In genomic region chr6:53033764-53034163, GRCh38 we compare ENCODE assay signal across 16 cellular contexts. TPM values are rescaled to one million over a fixed set of nuclear protein-coding genes. Genes with fewer than 3 reads are reported as not detected.
DNase-seq lines count a peak whose midpoint lies in the region; ATAC-seq and TF ChIP-seq lines count a peak whose summit lies in the region.
"Had no signal": no experiment of that assay in that cellular context is flagged by ENCODE, and none has a peak within 500 bp of the region (broad histone marks: within the 10 kb centered on the region; RNA-seq: fewer than 3 reads in every experiment).

No MANE protein-coding gene starts in this region.

- peaks cover 57% of the 10 kb centered on the region for H3K36me3 Mint-ChIP-seq in HFFc6 (ENCODE audit: low read depth)

- no peak overlapping the region for H3K4me3 Mint-ChIP-seq in HFFc6
- H3K4me3 Mint-ChIP-seq: activated T-cell treated with anti-CD3 and anti-CD28 coated beads, Interleukin-2, amount 50 U/mL, for 72 hours; CD4-positive, alpha-beta memory T cell had no signal

- no peak overlapping the region for H3K4me3 ChIP-seq in skeletal muscle tissue (ENCODE audit: low read length in 3 of 3)
- H3K4me3 ChIP-seq: SJSA1 had no signal

- no peaks in the 10 kb centered on the region for H3K9me3 Mint-ChIP-seq in HFFc6
- H3K9me3 Mint-ChIP-seq: activated T-cell treated with anti-CD3 and anti-CD28 coated beads, Interleukin-2, amount 50 U/mL, for 72 hours; CD4-positive, alpha-beta memory T cell had no signal

- peak; percentile 39 for DNase-seq in HFFc6
- DNase-seq in dermis blood vessel endothelial cell, result peak; percentile 60
- peak; percentile 25 for DNase-seq in kidney tubule cell (ENCODE audit: low spot score)
- DNase-seq in NCI-H510A (lab: John Stamatoyannopoulos, UW), result no peak
- DNase-seq in A172 (ENCODE audit: low spot score), result no peak
- DNase-seq: activated T-cell treated with anti-CD3 and anti-CD28 coated beads, Interleukin-2, amount 50 U/mL, for 72 hours; CD4-positive, alpha-beta memory T cell; cerebellar nuclear complex; mesendoderm; NCI-H1105; NCI-H524; WERI-Rb-1 had no signal

- no peak overlapping the region for H3K9ac ChIP-seq in skeletal muscle tissue (ENCODE audit: low read depth in 1 of 3, low read length in 3 of 3)

- TF ChIP-seq CTCF in HFFc6 (IDR thresholded peaks at IDR 0.05), result no peak

- peaks cover 13 to 24% (median 20%) of the 10 kb centered on the region in 3 donors for H3K4me1 ChIP-seq in skeletal muscle tissue (ENCODE audit: control insufficient read depth in 3 of 3, insufficient read depth in 3 of 3, low read length in 3 of 3)

- H3K36me3 ChIP-seq in skeletal muscle tissue (ENCODE audit: control insufficient read depth in 3 of 3, insufficient read depth in 3 of 3, low read length in 3 of 3), result peaks cover 17 to 42% (median 40%) of the 10 kb centered on the region in 3 donors

- no peak for ATAC-seq in HG02798 (IDR thresholded peaks at IDR 0.05; ENCODE audit: poor library complexity, unreplicated experiment)
- ATAC-seq in HG03135 (IDR thresholded peaks at IDR 0.05; ENCODE audit: unreplicated experiment), result no peak
- ATAC-seq: activated T-cell treated with anti-CD3 and anti-CD28 coated beads, Interleukin-2, amount 50 U/mL, for 72 hours had no signal

- H3K9me3 ChIP-seq in skeletal muscle tissue (ENCODE audit: control insufficient read depth in 3 of 3, low read length in 3 of 3), result no peaks in the 10 kb centered on the region
- H3K9me3 ChIP-seq: SJSA1 had no signal

- H3K27me3 Mint-ChIP-seq in HFFc6 (ENCODE audit: insufficient read depth), result no peaks in the 10 kb centered on the region; the same call in 1 of the 2 replicates
- H3K27me3 Mint-ChIP-seq: CD4-positive, alpha-beta memory T cell had no signal

- H3K4me1 Mint-ChIP-seq in HFFc6 (ENCODE audit: low read depth), result peaks cover 52% of the 10 kb centered on the region
- H3K4me1 Mint-ChIP-seq: CD4-positive, alpha-beta memory T cell had no signal

- no peaks in the 10 kb centered on the region for H3K27me3 ChIP-seq in skeletal muscle tissue (ENCODE audit: control insufficient read depth in 3 of 3, insufficient read depth in 3 of 3, low read length in 3 of 3)
- H3K27me3 ChIP-seq: SJSA1 had no signal

- peak overlapping the region; percentile 21 for H3K27ac ChIP-seq in skeletal muscle tissue (ENCODE audit: low read depth, low read length)
- H3K27ac ChIP-seq: SJSA1, WERI-Rb-1 had no signal

- H3K27ac Mint-ChIP-seq in HFFc6, result peak overlapping the region; percentile 32; the same call in 1 of the 2 replicates
- H3K27ac Mint-ChIP-seq: activated T-cell treated with anti-CD3 and anti-CD28 coated beads, Interleukin-2, amount 50 U/mL, for 72 hours; CD4-positive, alpha-beta memory T cell had no signal

RNA-seq across cellular contexts. Expression of gene CILK1, which starts 27.9 kb away (rescaled TPM):
- total RNA-seq in HFFc6 (2021; fragmentation: NEBNext Ultra II Directional; extraction: Animal tissue kit (Norgen Biotek cat#: 25700)), result 10 to 100 TPM; 13.6 to 17.8 (median 16.2) TPM
- total RNA-seq in dermis blood vessel endothelial cell (4.6 and 6.8 TPM in 2 replicates), skeletal muscle tissue (6.3 TPM)
- 6.0 and 8.5 TPM in 2 replicates for total RNA-seq in A172 (2014; rRNA removed; shearing (Covaris generic))

RNA-seq across cellular contexts. Expression of gene FBXO9, which starts 31.4 kb away (rescaled TPM):
- total RNA-seq in HFFc6 (2021; fragmentation: NEBNext Ultra II Directional; extraction: Animal tissue kit (Norgen Biotek cat#: 25700)), result 100 to 1,000 TPM; 105 to 135 (median 122) TPM
- total RNA-seq in dermis blood vessel endothelial cell (36.9 and 41.6 TPM in 2 replicates), skeletal muscle tissue (30.8 TPM)
- 27.6 and 41.3 TPM in 2 replicates for total RNA-seq in A172 (2014; rRNA removed; shearing (Covaris generic))

RNA-seq across cellular contexts. Expression of gene GSTA4, which starts 38.7 kb away (rescaled TPM):
- 10 to 100 TPM; 15.5 to 21.2 (median 19.7) TPM for total RNA-seq in HFFc6 (2021; fragmentation: NEBNext Ultra II Directional; extraction: Animal tissue kit (Norgen Biotek cat#: 25700))
- total RNA-seq in dermis blood vessel endothelial cell (17.7 and 26.1 TPM in 2 replicates), skeletal muscle tissue (35.5 TPM)
- total RNA-seq in A172 (2014; rRNA removed; shearing (Covaris generic)), result 14.9 and 15.7 TPM in 2 replicates
- total RNA-seq: CD4-positive, alpha-beta memory T cell had no signal

Comparison
In these comparisons a context has a peak if more than half of its experiments do, and no peak if none do; other contexts are left out.
1. DNase-seq: peak in HFFc6 (single experiment), dermis blood vessel endothelial cell (single experiment) and kidney tubule cell (single experiment); none in NCI-H510A (single experiment) and A172 (single experiment).